Comparison of ENCODE assay signal across 8 cellular contexts in the genomic region with DNA sequence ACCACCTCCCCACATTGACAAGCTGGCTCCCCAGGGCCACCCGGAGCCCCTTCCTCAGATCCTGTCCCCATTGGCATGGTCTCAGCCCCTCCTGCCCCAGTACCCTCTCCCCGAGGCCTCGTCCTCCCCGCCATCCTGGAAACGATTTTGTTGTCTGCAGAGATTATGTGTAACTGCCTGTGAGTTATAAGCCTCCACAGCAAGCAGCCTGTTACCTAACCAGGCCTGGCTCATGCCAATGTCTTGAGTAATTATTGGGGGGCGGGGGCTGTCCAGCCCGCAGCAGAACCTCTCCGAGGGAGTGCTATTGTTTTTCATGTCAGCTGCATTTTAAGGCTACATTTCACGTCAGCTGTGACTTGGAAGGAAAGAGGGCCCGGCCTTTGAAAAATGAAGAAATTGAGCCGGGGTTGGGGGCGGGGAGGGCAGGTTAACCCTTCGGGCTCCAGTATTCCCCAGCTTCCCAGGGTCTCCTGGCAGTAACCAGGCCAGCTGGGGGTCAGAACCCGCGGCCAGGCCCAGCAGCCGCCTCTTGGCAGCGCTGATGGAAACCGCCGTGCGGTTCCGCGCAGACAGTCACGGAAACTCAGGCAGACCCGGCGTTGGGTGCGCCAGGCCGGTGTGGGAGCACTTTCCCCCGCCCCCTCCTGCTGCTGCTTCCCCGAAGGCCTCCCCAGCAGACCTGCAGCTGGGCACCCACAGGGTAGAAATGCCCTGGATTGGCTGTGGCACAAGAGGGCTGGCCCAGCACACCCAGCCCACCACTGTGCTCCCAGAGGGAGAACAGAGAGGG. TPM values are rescaled to one million over a fixed set of nuclear protein-coding genes. Genes with fewer than 3 reads are reported as not detected.
DNase-seq lines count a peak whose midpoint lies in the region; ATAC-seq and TF ChIP-seq lines count a peak whose summit lies in the region.

No MANE protein-coding gene starts in this region.

- H3K27me3 ChIP-seq in breast epithelium (no peaks in the 10 kb centered on the region), left lung (no peaks in the 10 kb centered on the region)

- peak; percentile 93 for DNase-seq in LHCN-M2 (ENCODE audit: low read depth)
- DNase-seq in breast epithelium (ENCODE audit: low spot score in 2 of 2) = peak; percentile 67 to 94
- DNase-seq in left lung = peak; percentile 76 to 78
- peak in 19 of 49 donors; percentile 18 to 63 (median 38) for DNase-seq in substantia nigra (lab: John Stamatoyannopoulos, UW)
- DNase-seq in NCI-H2029 (lab: John Stamatoyannopoulos, UW) = no peak
- DNase-seq in NCI-H1105 treated with DMSO at 0.1 percent for 48 hours (lab: John Stamatoyannopoulos, UW) = no peak
- DNase-seq in activated CD8-positive, alpha-beta memory T cell treated with anti-CD3 and anti-CD28 coated beads for 24 hours = no peak

- H3K9me3 ChIP-seq in breast epithelium (peaks cover 0 to 8% of the 10 kb centered on the region in 2 donors), left lung (peaks cover 0 to 17% of the 10 kb centered on the region in 2 donors)

- H3K4me1 ChIP-seq in breast epithelium (peaks cover 15 to 22% of the 10 kb centered on the region in 2 donors), left lung (peaks cover 16 to 33% of the 10 kb centered on the region in 2 donors)

- intact Hi-C loops in breast epithelium (cut with DNase I; ENCODE audit: low total_unique reads) (no loop called here), left lung (cut with DNase I) (no loop called here)

- H3K36me3 ChIP-seq in breast epithelium (no peaks in the 10 kb centered on the region), left lung (no peaks in the 10 kb centered on the region)

- TF ChIP-seq CTCF in breast epithelium (IDR thresholded peaks at IDR 0.05) (no peak), left lung (IDR thresholded peaks at IDR 0.05) (no peak)

- peak; percentile 89 for ATAC-seq in left lung
- no peak for ATAC-seq in GM19023 (IDR thresholded peaks at IDR 0.05; ENCODE audit: unreplicated experiment)

- H3K4me3 ChIP-seq in breast epithelium (peak overlapping the region; percentile 9 to 58 (median 36)), left lung (no peak overlapping the region)

- no peak for TF ChIP-seq POLR2A in breast epithelium (IDR thresholded peaks at IDR 0.05)

- peak overlapping the region; percentile 95 to 98 for H3K27ac ChIP-seq in breast epithelium
- peak overlapping the region; percentile 67 to 84 for H3K27ac ChIP-seq in left lung
- peak overlapping the region; percentile 35 for H3K27ac ChIP-seq in substantia nigra (ENCODE audit: low read depth, low read length, poor library complexity, severe bottlenecking)

RNA-seq across cellular contexts. Expression of a gene that starts 59.5 kb away (rescaled TPM):
- total RNA-seq in LHCN-M2 (2014; rRNA removed) = 0.45 and 2.5 TPM in 2 replicates
- 1.4 TPM for polyA plus RNA-seq in LHCN-M2 (2012)
- total RNA-seq in breast epithelium = 100 to 1,000 TPM in 1 of 3 donors, 10 to 100 TPM in 2; 48.2 to 136 (median 88.8) TPM
- 10 to 100 TPM; 18.0 to 31.7 TPM for total RNA-seq in left lung

Comparison
In these comparisons a context has a peak if more than half of its experiments do, and no peak if none do; other contexts are left out.
1. DNase-seq: peak in LHCN-M2 (single experiment), breast epithelium (2 of 2) and left lung (2 of 2); none in NCI-H2029 (single experiment), NCI-H1105 treated with DMSO at 0.1 percent for 48 hours (single experiment) and activated CD8-positive, alpha-beta memory T cell treated with anti-CD3 and anti-CD28 coated beads for 24 hours (single experiment).
2. H3K27ac ChIP-seq: peak in every context shown above with its lines; median percentile 96 in breast epithelium; 76 in left lung; 35 in substantia nigra.
3. H3K4me3 ChIP-seq: peak in breast epithelium (3 of 3); none in left lung (0 of 2).